In the genomic region with DNA sequence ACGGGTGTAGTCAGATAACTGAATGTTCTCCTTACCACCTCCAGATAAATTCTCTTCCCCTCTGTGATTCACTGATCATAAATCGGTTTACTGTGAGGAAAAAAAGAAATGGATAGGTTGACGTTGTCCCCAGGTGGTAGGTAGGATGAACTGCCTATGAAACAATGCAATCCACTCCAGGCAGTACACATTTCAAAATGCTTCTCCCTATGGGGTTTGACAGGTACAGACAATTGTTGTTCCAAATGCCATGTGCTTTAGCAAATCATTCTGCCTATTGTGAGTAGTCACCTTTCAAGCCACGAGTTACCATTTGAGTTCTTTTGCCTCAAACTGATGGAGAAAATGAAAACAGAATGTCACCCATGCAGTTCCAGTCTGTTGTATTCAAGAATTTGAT, we compare ENCODE assay signal across 10 cellular contexts. TPM values are rescaled to one million over a fixed set of nuclear protein-coding genes. Genes with fewer than 3 reads are reported as not detected.
DNase-seq lines count a peak whose midpoint lies in the region; ATAC-seq, FAIRE-seq and TF ChIP-seq lines count a peak whose summit lies in the region.
"Had no signal": no experiment of that assay in that cellular context is flagged by ENCODE, and none has a peak within 500 bp of the region (broad histone marks: within the 10 kb centered on the region; RNA-seq: fewer than 3 reads in every experiment).

No MANE protein-coding gene starts in this region.

- no peak overlapping the region for H3K4me2 ChIP-seq in SK-N-SH

- H3K4me1 ChIP-seq in SK-N-SH (ENCODE audit: control insufficient read depth in 1 of 2, insufficient read depth in 2 of 2, low read depth in 1 of 2, low read length in 1 of 2) (no peaks in the 10 kb centered on the region), small intestine (ENCODE audit: control insufficient read depth in 2 of 2, insufficient read depth in 1 of 2, low read depth in 1 of 2, low read length in 1 of 2) (no peaks in the 10 kb centered on the region)

- no peaks in the 10 kb centered on the region for H3K9me2 ChIP-seq in SK-N-SH

- H3K4me3 Mint-ChIP-seq in glutamatergic neuron (ENCODE audit: unreplicated experiment), result no peak overlapping the region

- 65% methylated on average over 4 of the region's 4 CpGs for WGBS in SK-N-SH (ENCODE audit: low lambda C conversion rate)
- 20 to 54% (median 41%) methylated on average over 4 of the region's 4 CpGs for WGBS in small intestine, 3 donors

- POLR2A ChIA-PET in SK-N-SH (lab: Yijun Ruan, JAX), result no interaction called here

- H3K36me3 Mint-ChIP-seq in glutamatergic neuron (ENCODE audit: unreplicated experiment), result peaks cover 3% of the 10 kb centered on the region

- no peak overlapping the region for H3K9ac ChIP-seq in SK-N-SH

- peak; percentile 70 for TF ChIP-seq RAD21 in SK-N-SH (IDR thresholded peaks at IDR 0.05; ENCODE audit: low read length)

- H3K4me3 ChIP-seq in SK-N-SH (ENCODE audit: low read depth in 2 of 2, low read length in 1 of 2) (no peak overlapping the region), small intestine (ENCODE audit: low read depth in 1 of 2, low read length in 2 of 2) (no peak overlapping the region)

- no peak for TF ChIP-seq EP300 in SK-N-SH (IDR thresholded peaks at IDR 0.05; ENCODE audit: borderline replicate concordance in 1 of 2, low read depth in 1 of 2, low read length in 1 of 2)

- peaks cover 3% of the 10 kb centered on the region for H3F3A ChIP-seq in SK-N-SH (replicated peaks; ENCODE audit: insufficient read depth)

- H3K36me3 ChIP-seq in SK-N-SH (replicated peaks in 1 of 2; ENCODE audit: control insufficient read depth in 1 of 2, insufficient read depth in 2 of 2, low read length in 1 of 2) (no peaks in the 10 kb centered on the region), small intestine (ENCODE audit: control insufficient read depth in 2 of 2, insufficient read depth in 2 of 2, low read length in 2 of 2) (no peaks in the 10 kb centered on the region)

- no peak for ATAC-seq in HG03045 (IDR thresholded peaks at IDR 0.05; ENCODE audit: unreplicated experiment)

- H3K27me3 Mint-ChIP-seq in glutamatergic neuron (ENCODE audit: unreplicated experiment), result no peaks in the 10 kb centered on the region

- H3K27ac ChIP-seq in SK-N-SH (ENCODE audit: low read depth in 2 of 2, low read length in 1 of 2) (no peak overlapping the region), small intestine (ENCODE audit: low read depth in 1 of 2, low read length in 1 of 2) (no peak overlapping the region)

- TF ChIP-seq CTCF in GM12872 (IDR thresholded peaks at IDR 0.05; ENCODE audit: insufficient read depth, low read depth, low read length) (peak; percentile 61), SK-N-SH (IDR thresholded peaks at IDR 0.05) (peak; percentile 59), glutamatergic neuron (IDR thresholded peaks at IDR 0.05; ENCODE audit: partially characterized antibody, unreplicated experiment) (peak; percentile 8)

- H3K4me1 Mint-ChIP-seq in glutamatergic neuron (ENCODE audit: low read depth, unreplicated experiment), result no peaks in the 10 kb centered on the region

- CTCF ChIA-PET in SK-N-SH (lab: Yijun Ruan, JAX), result interaction anchor here (0.6 kb wide), 1 partner anchor 397 kb away, joined by 3 read pairs; no protein-coding TSS in a partner anchor

- H4K20me1 ChIP-seq in SK-N-SH (ENCODE audit: insufficient read depth), result no peaks in the 10 kb centered on the region

- no peak overlapping the region for H3K27ac Mint-ChIP-seq in glutamatergic neuron (ENCODE audit: unreplicated experiment)

- no peak overlapping the region for H2AFZ ChIP-seq in SK-N-SH (ENCODE audit: low read depth)

- H3K79me2 ChIP-seq in SK-N-SH (ENCODE audit: insufficient read depth), result no peaks in the 10 kb centered on the region

- H3K9me3 ChIP-seq in SK-N-SH, result no peaks in the 10 kb centered on the region
- H3K9me3 ChIP-seq in small intestine (ENCODE audit: control insufficient read depth, low read depth), result no peaks in the 10 kb centered on the region

- peak; percentile 28 for DNase-seq in A172 (ENCODE audit: low spot score)
- DNase-seq in SK-N-SH, result peak; percentile 12
- no peak for DNase-seq in glutamatergic neuron
- DNase-seq in GM19238 (ENCODE audit: insufficient read length, low spot score), result no peak
- no peak for DNase-seq in GM03348 (ENCODE audit: low spot score)
- no peak for DNase-seq in small intestine
- DNase-seq: central memory CD4-positive, alpha-beta T cell; NCI-H187 had no signal

- H3K9me3 Mint-ChIP-seq in glutamatergic neuron (ENCODE audit: unreplicated experiment), result no peaks in the 10 kb centered on the region

- no peak for FAIRE-seq in small intestine (lab: Jason Lieb, UNC)

- H3K27me3 ChIP-seq in SK-N-SH (ENCODE audit: insufficient read depth) (no peaks in the 10 kb centered on the region), small intestine (ENCODE audit: control insufficient read depth in 2 of 2, insufficient read depth in 2 of 2, low read length in 2 of 2) (no peaks in the 10 kb centered on the region)

TF ChIP-seq in SK-N-SH, 30 proteins besides CTCF, POLR2A, EP300 and RAD21:
- TF ChIP-seq RFX5 (IDR thresholded peaks at IDR 0.05; ENCODE audit: low read length) (no peak), SMC3 (IDR thresholded peaks at IDR 0.05; ENCODE audit: low read depth, low read length) (peak; percentile 78)

RNA-seq across cellular contexts. Expression of a gene that starts 21.8 kb away (rescaled TPM):
- total RNA-seq in A172 (2014; rRNA removed; shearing (Covaris generic)), result 4,251 and 5,299 TPM in 2 replicates
- polyA plus RNA-seq in SK-N-SH (2012; rRNA removed), result 4,747 and 5,016 TPM in 2 replicates
- polyA plus RNA-seq in SK-N-SH (2012; cell fraction: cytosol; rRNA removed), result 4,035 and 4,614 TPM in 2 replicates
- polyA plus RNA-seq in SK-N-SH (2012; cell fraction: nucleus; rRNA removed), result 5,845 and 10,924 TPM in 2 replicates
- total RNA-seq in glutamatergic neuron (ENCODE audit: unreplicated experiment), result 106 TPM
- 100 to 1,000 TPM in 2 of 3 donors, 10 to 100 TPM in 1; 21.2 to 531 (median 196) TPM for polyA plus RNA-seq in small intestine

RNA-seq across cellular contexts. Expression of a gene that starts 48.3 kb away (rescaled TPM):
- total RNA-seq in A172 (2014; rRNA removed; shearing (Covaris generic)), result 4.3 and 5.9 TPM in 2 replicates
- polyA plus RNA-seq in SK-N-SH (2012; rRNA removed) (3.1 and 4.1 TPM in 2 replicates), small intestine (1 to 10 TPM; 1.4 to 2.2 (median 1.6) TPM)
- polyA plus RNA-seq in SK-N-SH (2012; cell fraction: cytosol; rRNA removed), result 3.7 and 4.0 TPM in 2 replicates
- polyA plus RNA-seq in SK-N-SH (2012; cell fraction: nucleus; rRNA removed), result 3.6 and 8.0 TPM in 2 replicates
- 8.9 TPM for total RNA-seq in glutamatergic neuron (ENCODE audit: unreplicated experiment)

Comparison
In these comparisons a context has a peak if more than half of its experiments do, and no peak if none do; other contexts are left out.
1. DNase-seq: peak in A172 (single experiment) and SK-N-SH (single experiment); none in glutamatergic neuron (single experiment), GM19238 (single experiment), GM03348 (single experiment) and small intestine (single experiment).
2. CTCF ChIP-seq: peak in every context shown above with its lines; median percentile 61 in GM12872; 59 in SK-N-SH; 8 in glutamatergic neuron.
3. RNA of a gene that starts 21.8 kb away (total RNA-seq): 4,251 to 5,299 TPM in A172; 106 TPM in glutamatergic neuron (single experiment); every median in the first group is over 10 times any median in the second.